In genomic region chr2:239674101-239674980, GRCh38 we compare ENCODE assay signal across 19 cellular contexts.
DNase-seq lines count a peak whose midpoint lies in the region; ATAC-seq and TF ChIP-seq lines count a peak whose summit lies in the region.
"Had no signal": no experiment of that assay in that cellular context is flagged by ENCODE, and none has a peak within 500 bp of the region (broad histone marks: within the 10 kb centered on the region; RNA-seq: fewer than 3 reads in every experiment).

No MANE protein-coding gene starts in this region.

- no peaks in the 10 kb centered on the region for H3K36me3 ChIP-seq in neuronal stem cell (replicated peaks in 1 of 2; ENCODE audit: control insufficient read depth in 2 of 2, insufficient read depth in 2 of 2, low read length in 2 of 2)

- H3K27me3 Mint-ChIP-seq in natural killer cell treated with Interleukin-12 subunit alpha and Interleukin-12 subunit beta and Interleukin-15 and Interleukin-18, amount 100 ng/mL, for 72 hours, result peaks cover 2 to 6% of the 10 kb centered on the region in 2 donors
- peaks cover 0 to 11% of the 10 kb centered on the region in 2 donors for H3K27me3 Mint-ChIP-seq in natural killer cell (ENCODE audit: low read depth in 2 of 2)
- peaks cover 5 to 17% of the 10 kb centered on the region in 2 donors for H3K27me3 Mint-ChIP-seq in effector memory CD8-positive, alpha-beta T cell
- no peaks in the 10 kb centered on the region for H3K27me3 Mint-ChIP-seq in activated CD4-positive, alpha-beta T cell treated with anti-CD3 and anti-CD28 coated beads, Interleukin-2, amount 10 ng/mL, durations not matched to agents 24 days and 14 days
- H3K27me3 Mint-ChIP-seq: CD4-positive, alpha-beta T cell had no signal

- H3K27ac Mint-ChIP-seq in natural killer cell treated with Interleukin-12 subunit alpha and Interleukin-12 subunit beta and Interleukin-15 and Interleukin-18, amount 100 ng/mL, for 72 hours, result no peak overlapping the region
- no peak overlapping the region for H3K27ac Mint-ChIP-seq in natural killer cell
- peak overlapping the region; percentile 30 to 51 for H3K27ac Mint-ChIP-seq in effector memory CD8-positive, alpha-beta T cell
- no peak overlapping the region for H3K27ac Mint-ChIP-seq in activated CD4-positive, alpha-beta T cell treated with anti-CD3 and anti-CD28 coated beads, Interleukin-2, amount 10 ng/mL, durations not matched to agents 24 days and 14 days
- H3K27ac Mint-ChIP-seq: CD4-positive, alpha-beta T cell had no signal

- no peaks in the 10 kb centered on the region for H3K4me1 Mint-ChIP-seq in natural killer cell treated with Interleukin-12 subunit alpha and Interleukin-12 subunit beta and Interleukin-15 and Interleukin-18, amount 100 ng/mL, for 72 hours (ENCODE audit: low read depth in 2 of 2)
- H3K4me1 Mint-ChIP-seq in natural killer cell, result no peaks in the 10 kb centered on the region
- H3K4me1 Mint-ChIP-seq in effector memory CD8-positive, alpha-beta T cell (ENCODE audit: low read depth in 2 of 2), result peaks cover 3 to 5% of the 10 kb centered on the region in 2 donors
- H3K4me1 Mint-ChIP-seq in activated CD4-positive, alpha-beta T cell treated with anti-CD3 and anti-CD28 coated beads, Interleukin-2, amount 10 ng/mL, durations not matched to agents 24 days and 14 days, result no peaks in the 10 kb centered on the region

- ATAC-seq in natural killer cell treated with Interleukin-12 subunit alpha and Interleukin-12 subunit beta and Interleukin-15 and Interleukin-18, amount 100 ng/mL, for 72 hours, result no peak
- ATAC-seq in natural killer cell (no peak), GM21390 (IDR thresholded peaks at IDR 0.05; ENCODE audit: unreplicated experiment) (no peak), HG03378 (IDR thresholded peaks at IDR 0.05; ENCODE audit: unreplicated experiment) (no peak)
- ATAC-seq in effector memory CD8-positive, alpha-beta T cell (replicated peaks), result no peak
- ATAC-seq: Panc1 had no signal

- intact Hi-C loops in natural killer cell (cut with micrococcal nuclease), result no loop called here
- intact Hi-C loops in activated CD4-positive, alpha-beta T cell treated with anti-CD3 and anti-CD28 coated beads, Interleukin-2, amount 10 ng/mL, durations not matched to agents 24 days and 14 days (cut with micrococcal nuclease), result no loop called here

- no peak overlapping the region for H3K4me3 Mint-ChIP-seq in natural killer cell treated with Interleukin-12 subunit alpha and Interleukin-12 subunit beta and Interleukin-15 and Interleukin-18, amount 100 ng/mL, for 72 hours
- no peak overlapping the region for H3K4me3 Mint-ChIP-seq in natural killer cell
- no peak overlapping the region for H3K4me3 Mint-ChIP-seq in effector memory CD8-positive, alpha-beta T cell
- no peak overlapping the region for H3K4me3 Mint-ChIP-seq in activated CD4-positive, alpha-beta T cell treated with anti-CD3 and anti-CD28 coated beads, Interleukin-2, amount 10 ng/mL, durations not matched to agents 24 days and 14 days
- H3K4me3 Mint-ChIP-seq: CD4-positive, alpha-beta T cell had no signal

- peak overlapping the region; percentile 23 for H2BK15ac ChIP-seq in neuronal stem cell (ENCODE audit: low read length)

- no peak overlapping the region for H3K9ac ChIP-seq in neuronal stem cell (ENCODE audit: low read depth, low read length, poor library complexity)
- H3K9ac ChIP-seq: GM23248 had no signal

- peak overlapping the region; percentile 39 for H3K18ac ChIP-seq in neuronal stem cell (ENCODE audit: low read length)

- peaks cover 0 to 6% (median 0%) of the 10 kb centered on the region in 3 experiments for H3K27me3 ChIP-seq in neuronal stem cell (ENCODE audit: control insufficient read depth in 3 of 3, insufficient read depth in 3 of 3, low read depth in 1 of 3, low read length in 3 of 3)

- no peak for TF ChIP-seq CTCF in natural killer cell (IDR thresholded peaks at IDR 0.05)

- WGBS in neuronal stem cell (ENCODE audit: extremely low coverage in 2 of 2, insufficient read length in 2 of 2, insufficient replicate concordance in 1 of 2), 2 donors, result no CpG with 5 or more reads among the region's 17 CpGs

- no peak overlapping the region for H3K23ac ChIP-seq in neuronal stem cell (ENCODE audit: low read depth, low read length, poor library complexity)

- peak overlapping the region; percentile 44 for H2BK120ac ChIP-seq in neuronal stem cell (ENCODE audit: low read depth, low read length)

- no peak overlapping the region for H2BK12ac ChIP-seq in neuronal stem cell (ENCODE audit: low read length)

- H2AK5ac ChIP-seq in neuronal stem cell (ENCODE audit: low read depth, low read length), result peak overlapping the region; percentile 69

- H3K79me1 ChIP-seq in neuronal stem cell (ENCODE audit: low read depth, low read length), result peaks cover 1% of the 10 kb centered on the region

- H2BK5ac ChIP-seq in neuronal stem cell (ENCODE audit: low read length), result peak overlapping the region; percentile 14

- H3K27ac ChIP-seq in neuronal stem cell (replicated peaks; ENCODE audit: low read length), result no peak overlapping the region
- H3K27ac ChIP-seq: GM23248 had no signal

- H3K4me3 ChIP-seq in neuronal stem cell (ENCODE audit: low read length in 2 of 2), result no peak overlapping the region
- H3K4me3 ChIP-seq: GM23248 had no signal

- no peaks in the 10 kb centered on the region for H3K9me3 ChIP-seq in neuronal stem cell (replicated peaks in 1 of 2; ENCODE audit: control insufficient read depth in 2 of 2, insufficient read depth in 1 of 2, low read depth in 1 of 2, low read length in 2 of 2)

- H3K4ac ChIP-seq in neuronal stem cell (ENCODE audit: low read length), result no peak overlapping the region

- DNase-seq in natural killer cell treated with Interleukin-12 subunit alpha and Interleukin-12 subunit beta and Interleukin-15 and Interleukin-18, amount 100 ng/mL, for 72 hours (ENCODE audit: low spot score), result peak; percentile 38
- no peak for DNase-seq in natural killer cell
- DNase-seq in effector memory CD8-positive, alpha-beta T cell, result no peak
- no peak for DNase-seq in neuronal stem cell (ENCODE audit: low spot score)
- no peak for DNase-seq in activated CD4-positive, alpha-beta T cell treated with anti-CD3 and anti-CD28 coated beads, Interleukin-2, amount 10 ng/mL, durations not matched to agents 24 days and 14 days
- no peak for DNase-seq in RKO (ENCODE audit: low spot score)
- DNase-seq: DMS79 treated with DMSO at 0.1 percent for 48 hours, GDM1, GM23248, Karpas-422, MM.1S, NCI-H1105 treated with DMSO at 0.1 percent for 48 hours, NCI-H187, NCI-H774, SHP77 had no signal

- H4K91ac ChIP-seq in neuronal stem cell (ENCODE audit: low read depth, low read length, poor library complexity), result no peak overlapping the region

- H3K4me1 ChIP-seq in neuronal stem cell (ENCODE audit: control insufficient read depth in 2 of 2, insufficient read depth in 1 of 2, low read depth in 1 of 2, low read length in 2 of 2), result no peaks in the 10 kb centered on the region

- no peak overlapping the region for H3K4me2 ChIP-seq in neuronal stem cell (ENCODE audit: insufficient read depth, low read length, poor library complexity, severe bottlenecking)

- H2AFZ ChIP-seq in neuronal stem cell (ENCODE audit: low read length), result no peak overlapping the region
- H2AFZ ChIP-seq: GM23248 had no signal

- peak overlapping the region; percentile 31 for H3K14ac ChIP-seq in neuronal stem cell (ENCODE audit: low read length)

- peak overlapping the region; percentile 25 for H4K8ac ChIP-seq in neuronal stem cell (ENCODE audit: low read depth, low read length)

- no peaks in the 10 kb centered on the region for H3K9me3 Mint-ChIP-seq in natural killer cell treated with Interleukin-12 subunit alpha and Interleukin-12 subunit beta and Interleukin-15 and Interleukin-18, amount 100 ng/mL, for 72 hours
- H3K9me3 Mint-ChIP-seq in natural killer cell, result no peaks in the 10 kb centered on the region
- no peaks in the 10 kb centered on the region for H3K9me3 Mint-ChIP-seq in effector memory CD8-positive, alpha-beta T cell
- no peaks in the 10 kb centered on the region for H3K9me3 Mint-ChIP-seq in activated CD4-positive, alpha-beta T cell treated with anti-CD3 and anti-CD28 coated beads, Interleukin-2, amount 10 ng/mL, durations not matched to agents 24 days and 14 days
- H3K9me3 Mint-ChIP-seq: CD4-positive, alpha-beta T cell had no signal

- no peaks in the 10 kb centered on the region for H3K36me3 Mint-ChIP-seq in natural killer cell treated with Interleukin-12 subunit alpha and Interleukin-12 subunit beta and Interleukin-15 and Interleukin-18, amount 100 ng/mL, for 72 hours
- no peaks in the 10 kb centered on the region for H3K36me3 Mint-ChIP-seq in natural killer cell
- H3K36me3 Mint-ChIP-seq in effector memory CD8-positive, alpha-beta T cell (ENCODE audit: insufficient read depth), result peaks cover 7% of the 10 kb centered on the region
- H3K36me3 Mint-ChIP-seq in activated CD4-positive, alpha-beta T cell treated with anti-CD3 and anti-CD28 coated beads, Interleukin-2, amount 10 ng/mL, durations not matched to agents 24 days and 14 days (ENCODE audit: low read depth), result no peaks in the 10 kb centered on the region

Comparison
In these comparisons a context has a peak if more than half of its experiments do, and no peak if none do; other contexts are left out.
1. H3K27ac Mint-ChIP-seq: peak in effector memory CD8-positive, alpha-beta T cell (2 of 2); none in natural killer cell treated with Interleukin-12 subunit alpha and Interleukin-12 subunit beta and Interleukin-15 and Interleukin-18, amount 100 ng/mL, for 72 hours (0 of 2), natural killer cell (0 of 2) and activated CD4-positive, alpha-beta T cell treated with anti-CD3 and anti-CD28 coated beads, Interleukin-2, amount 10 ng/mL, durations not matched to agents 24 days and 14 days (single experiment).